In the genomic region with DNA sequence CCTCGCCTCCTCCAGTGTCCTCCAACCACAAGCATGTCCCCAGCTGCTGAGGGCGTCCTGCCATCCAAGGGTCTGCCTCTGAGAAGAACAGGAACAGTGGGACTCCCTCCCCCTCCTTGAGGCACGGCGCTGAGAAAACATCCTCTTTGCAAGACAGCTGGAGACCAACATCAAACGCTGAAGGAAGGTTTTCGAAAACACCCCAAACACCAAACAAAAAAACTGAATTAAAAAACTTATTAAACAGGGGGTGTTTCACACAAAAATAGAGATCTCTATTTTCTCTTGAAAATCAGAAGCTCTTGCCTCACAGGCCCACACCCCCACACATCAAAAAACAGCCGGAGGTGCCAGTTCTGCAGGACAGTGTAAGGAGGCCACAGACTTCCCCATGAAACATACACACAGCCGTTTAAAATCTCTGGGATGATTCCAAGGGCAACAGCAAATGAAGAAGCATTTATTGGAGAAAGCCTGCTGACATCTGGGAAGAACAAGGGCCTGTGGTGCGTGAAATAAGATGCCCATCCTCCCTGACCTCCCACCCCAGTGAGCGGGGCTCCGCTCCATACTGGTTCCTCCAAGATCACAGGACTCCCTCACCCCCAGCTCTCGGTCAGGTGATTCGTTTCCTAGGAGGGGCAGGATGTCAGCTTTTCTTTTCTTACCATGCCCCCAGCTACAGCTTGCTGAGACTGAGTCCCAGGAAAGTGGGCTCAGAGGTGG, we compare ENCODE assay signal across 14 cellular contexts.
DNase-seq lines count a peak whose midpoint lies in the region; ATAC-seq and TF ChIP-seq lines count a peak whose summit lies in the region.
"Had no signal": no experiment of that assay in that cellular context is flagged by ENCODE, and none has a peak within 500 bp of the region (broad histone marks: within the 10 kb centered on the region; RNA-seq: fewer than 3 reads in every experiment).

No MANE protein-coding gene starts in this region.

- no peaks in the 10 kb centered on the region for H3K27me3 Mint-ChIP-seq in CD8-positive, alpha-beta T cell (ENCODE audit: low read depth)
- no peaks in the 10 kb centered on the region for H3K27me3 Mint-ChIP-seq in naive thymus-derived CD4-positive, alpha-beta T cell

- POLR2A ChIA-PET in CD8-positive, alpha-beta T cell (lab: Charles Lee) = interaction anchor here (0.6 to 5.0 kb wide), 6 partner anchors 17 to 104 kb away, joined by 3 to 30 read pairs (median 4); no protein-coding TSS in a partner anchor
- POLR2A ChIA-PET in naive thymus-derived CD4-positive, alpha-beta T cell (lab: Charles Lee) = interaction anchor here (0.6 to 11.6 kb wide), 16 partner anchors 8 to 385 kb away, joined by 3 to 125 read pairs (median 4); a partner anchor contains a TSS

- no peaks in the 10 kb centered on the region for H3K9me3 Mint-ChIP-seq in CD8-positive, alpha-beta T cell
- peaks cover 0 to 4% (median 0%) of the 10 kb centered on the region in 11 donors for H3K9me3 Mint-ChIP-seq in naive thymus-derived CD4-positive, alpha-beta T cell

- peaks cover 62% of the 10 kb centered on the region for H3K4me1 Mint-ChIP-seq in CD8-positive, alpha-beta T cell (ENCODE audit: low read depth)
- H3K4me1 Mint-ChIP-seq in naive thymus-derived CD4-positive, alpha-beta T cell = peaks cover 42 to 69% (median 57%) of the 10 kb centered on the region in 7 donors

- intact Hi-C loops in CD8-positive, alpha-beta T cell (cut with DNase I, micrococcal nuclease) = loop anchor here (1.0 to 10.0 kb wide), 5 partner anchors 63 to 1596 kb away; a partner anchor contains a TSS
- intact Hi-C loops in naive thymus-derived CD4-positive, alpha-beta T cell (cut with micrococcal nuclease) = loop anchor here (5.0 to 10.0 kb wide), 5 partner anchors 257 to 1598 kb away; a partner anchor contains a TSS

- peak overlapping the region; percentile 6 for H3K4me3 ChIP-seq in CD8-positive, alpha-beta T cell (ENCODE audit: low read depth, low read length)
- peak overlapping the region; percentile 16 for H3K4me3 ChIP-seq in naive thymus-derived CD4-positive, alpha-beta T cell (ENCODE audit: low read length)
- H3K4me3 ChIP-seq: GM23248 had no signal

- H3K4me1 ChIP-seq in CD8-positive, alpha-beta T cell (ENCODE audit: insufficient read depth, low read length) = peaks cover 49% of the 10 kb centered on the region
- peaks cover 19 to 44% of the 10 kb centered on the region in 2 donors for H3K4me1 ChIP-seq in naive thymus-derived CD4-positive, alpha-beta T cell (ENCODE audit: control insufficient read depth in 2 of 2, insufficient read depth in 2 of 2, low read length in 2 of 2)

- no peak for TF ChIP-seq CTCF in CD8-positive, alpha-beta T cell (IDR thresholded peaks at IDR 0.05)

- peak in 2 of 7 experiments; percentile 32 to 61 for DNase-seq in CD8-positive, alpha-beta T cell
- DNase-seq in Kasumi-1 (lab: John Stamatoyannopoulos, UW) (peak; percentile 76 to 88), astrocyte of the hippocampus (ENCODE audit: low read depth, low spot score) (peak; percentile 41), NCI-H524 treated with DMSO at 0.1 percent for 48 hours (lab: John Stamatoyannopoulos, UW) (no peak)
- peak in 7 of 9 donors; percentile 41 to 62 (median 54) for DNase-seq in naive thymus-derived CD4-positive, alpha-beta T cell
- DNase-seq: activated CD4-positive, alpha-beta T cell treated with anti-CD3 and anti-CD28 coated beads, Interleukin-2, amount 50 U/mL, for 48 hours; GM23248; midbrain; NCI-H1417 treated with DMSO at 0.1 percent for 48 hours; stimulated activated CD4-positive, alpha-beta T cell treated with anti-CD3 and anti-CD28 coated beads, Interleukin-15, amount 100 ng/mL, for 24 hours had no signal

- ATAC-seq in CD8-positive, alpha-beta T cell = peak; percentile 15
- ATAC-seq in naive thymus-derived CD4-positive, alpha-beta T cell = peak; percentile 28
- no peak for ATAC-seq in HG03175 (IDR thresholded peaks at IDR 0.05; ENCODE audit: unreplicated experiment)
- ATAC-seq in GM19324 (IDR thresholded peaks at IDR 0.05; ENCODE audit: low FRiP score, unreplicated experiment) = no peak
- ATAC-seq in HG03280 (IDR thresholded peaks at IDR 0.05; ENCODE audit: unreplicated experiment) = no peak
- ATAC-seq: Panc1 had no signal

- peak overlapping the region; percentile 88 for H3K27ac Mint-ChIP-seq in CD8-positive, alpha-beta T cell
- H3K27ac Mint-ChIP-seq in naive thymus-derived CD4-positive, alpha-beta T cell = peak overlapping the region; percentile 82 to 96 (median 91)

- peak overlapping the region; percentile 29 for H3K27ac ChIP-seq in CD8-positive, alpha-beta T cell (ENCODE audit: low read depth, low read length)
- peak overlapping the region; percentile 68 for H3K27ac ChIP-seq in naive thymus-derived CD4-positive, alpha-beta T cell (ENCODE audit: low read depth, low read length)
- H3K27ac ChIP-seq: GM23248 had no signal

- no peaks in the 10 kb centered on the region for H3K27me3 ChIP-seq in CD8-positive, alpha-beta T cell (ENCODE audit: insufficient read depth, low read length)
- no peaks in the 10 kb centered on the region for H3K27me3 ChIP-seq in naive thymus-derived CD4-positive, alpha-beta T cell (ENCODE audit: control insufficient read depth in 2 of 2, insufficient read depth in 2 of 2, low read length in 2 of 2)

- CTCF ChIA-PET in CD8-positive, alpha-beta T cell (lab: Charles Lee) = interaction anchor here (1.0 to 8.3 kb wide), 7 partner anchors 30 to 104 kb away, joined by 3 to 131 read pairs (median 3); no protein-coding TSS in a partner anchor
- CTCF ChIA-PET in naive thymus-derived CD4-positive, alpha-beta T cell (lab: Charles Lee) = interaction anchor here (1.1 to 11.7 kb wide), 9 partner anchors 8 to 309 kb away, joined by 3 to 147 read pairs (median 4); no protein-coding TSS in a partner anchor

- H3K9me3 ChIP-seq in CD8-positive, alpha-beta T cell (ENCODE audit: low read length) = no peaks in the 10 kb centered on the region
- no peaks in the 10 kb centered on the region for H3K9me3 ChIP-seq in naive thymus-derived CD4-positive, alpha-beta T cell (ENCODE audit: control insufficient read depth in 2 of 3, low read length in 3 of 3)

- H3K36me3 ChIP-seq in CD8-positive, alpha-beta T cell (ENCODE audit: insufficient read depth, low read length) = peaks cover 31% of the 10 kb centered on the region
- peaks cover 17 to 49% (median 19%) of the 10 kb centered on the region in 3 experiments for H3K36me3 ChIP-seq in naive thymus-derived CD4-positive, alpha-beta T cell (ENCODE audit: control insufficient read depth in 2 of 3, insufficient read depth in 3 of 3, low read length in 3 of 3)

- H3K4me3 Mint-ChIP-seq in CD8-positive, alpha-beta T cell = peak overlapping the region; percentile 59
- peak overlapping the region; percentile 73 to 84 (median 78) for H3K4me3 Mint-ChIP-seq in naive thymus-derived CD4-positive, alpha-beta T cell

- peaks cover 79% of the 10 kb centered on the region for H3K36me3 Mint-ChIP-seq in CD8-positive, alpha-beta T cell
- H3K36me3 Mint-ChIP-seq in naive thymus-derived CD4-positive, alpha-beta T cell = peaks cover 8 to 47% (median 42%) of the 10 kb centered on the region in 5 donors

Comparison
In these comparisons a context has a peak if more than half of its experiments do, and no peak if none do; other contexts are left out.
1. ATAC-seq: peak in CD8-positive, alpha-beta T cell (single experiment) and naive thymus-derived CD4-positive, alpha-beta T cell (single experiment); none in HG03175 (single experiment), GM19324 (single experiment) and HG03280 (single experiment).